In the genomic region with DNA sequence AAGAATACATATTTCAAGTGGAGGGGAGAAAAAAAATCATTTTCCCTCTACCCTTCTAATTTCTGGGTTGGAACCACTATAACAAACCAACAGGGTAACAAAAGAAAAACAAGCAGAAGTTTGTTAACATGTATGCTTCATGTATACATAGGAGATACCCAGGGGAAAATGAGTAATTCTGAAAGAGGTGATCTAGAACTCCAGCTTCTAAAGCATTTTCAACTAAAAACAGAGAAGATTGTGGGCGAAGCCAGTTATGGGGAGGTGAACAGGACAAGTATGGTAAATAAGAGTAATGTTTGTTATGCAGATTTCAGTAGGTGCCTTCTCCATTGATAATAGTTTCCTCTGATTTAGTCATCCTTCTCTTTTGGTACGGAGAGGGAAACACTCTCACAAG, we compare ENCODE assay signal across 1 cellular context.
TF ChIP-seq lines count a peak whose summit lies in the region.

No MANE protein-coding gene starts in this region.

TF ChIP-seq in IMR-90, 13 proteins besides CTCF, POLR2A, EP300 and RAD21:
- no peak for TF ChIP-seq BHLHE40 (IDR thresholded peaks at IDR 0.05; ENCODE audit: low read depth, low read length)
- TF ChIP-seq SMC3 (IDR thresholded peaks at IDR 0.05; ENCODE audit: low read depth, low read length), result no peak
- TF ChIP-seq CEBPB (IDR thresholded peaks at IDR 0.05; ENCODE audit: low read depth, low read length), result no peak
- no peak for TF ChIP-seq RFX5 (IDR thresholded peaks at IDR 0.05; ENCODE audit: low read depth, low read length)
